Comparison of ENCODE assay signal across 13 cellular contexts in genomic region chr11:12433571-12434061, GRCh38. TPM values are rescaled to one million over a fixed set of nuclear protein-coding genes. Genes with fewer than 3 reads are reported as not detected.
DNase-seq lines count a peak whose midpoint lies in the region; ATAC-seq and TF ChIP-seq lines count a peak whose summit lies in the region.
"Had no signal": no experiment of that assay in that cellular context is flagged by ENCODE, and none has a peak within 500 bp of the region (broad histone marks: within the 10 kb centered on the region; RNA-seq: fewer than 3 reads in every experiment).

No MANE protein-coding gene starts in this region.

- peak; percentile 77 for DNase-seq in GM04504 (ENCODE audit: low read depth)
- DNase-seq in brain microvascular endothelial cell: peak; percentile 55
- no peak for DNase-seq in lower lobe of right lung
- DNase-seq in foreskin melanocyte: no peak
- no peak for DNase-seq in glomerular visceral epithelial cell (ENCODE audit: extremely low spot score)
- DNase-seq: activated CD4-positive, alpha-beta T cell treated with anti-CD3 and anti-CD28 coated beads for 1 hour; activated naive CD4-positive, alpha-beta T cell treated with anti-CD3 and anti-CD28 coated beads for 36 hours; DMS79 treated with DMSO at 0.1 percent for 48 hours; foreskin keratinocyte; NCI-H1694 treated with DMSO at 0.1 percent for 48 hours had no signal

- H3K9ac ChIP-seq in subcutaneous abdominal adipose tissue (ENCODE audit: low read length in 5 of 5): peak overlapping the region in 1 of 5 donors; percentile 35

- peak overlapping the region; percentile 84 for H3K27ac ChIP-seq in brain microvascular endothelial cell
- peak overlapping the region; percentile 68 for H3K27ac ChIP-seq in lower lobe of right lung
- peak overlapping the region; percentile 8 for H3K27ac ChIP-seq in subcutaneous abdominal adipose tissue (ENCODE audit: low read depth, low read length)
- H3K27ac ChIP-seq: foreskin keratinocyte had no signal

- TF ChIP-seq CTCF in brain microvascular endothelial cell (IDR thresholded peaks at IDR 0.05; ENCODE audit: low read depth, low read length, missing control alignments) (no peak), lower lobe of right lung (IDR thresholded peaks at IDR 0.05) (no peak)

- no peak for ATAC-seq in lower lobe of right lung
- no peak for ATAC-seq in GM19395 (IDR thresholded peaks at IDR 0.05; ENCODE audit: unreplicated experiment)
- no peak for ATAC-seq in HG03159 (IDR thresholded peaks at IDR 0.05; ENCODE audit: unreplicated experiment)
- ATAC-seq: foreskin keratinocyte had no signal

- H3K36me3 ChIP-seq in brain microvascular endothelial cell (replicated peaks) (no peaks in the 10 kb centered on the region), lower lobe of right lung (no peaks in the 10 kb centered on the region), subcutaneous abdominal adipose tissue (ENCODE audit: control insufficient read depth in 5 of 5, insufficient read depth in 5 of 5, low read length in 5 of 5) (peaks cover 0 to 5% (median 0%) of the 10 kb centered on the region in 5 donors)

- in situ Hi-C loops in brain microvascular endothelial cell (cut with HindIII; ENCODE audit: low pct_ligation_motif_present, low sequenced_read_pairs): no loop called here

- H3K4me1 ChIP-seq in lower lobe of right lung (peaks cover 43% of the 10 kb centered on the region), subcutaneous abdominal adipose tissue (ENCODE audit: control insufficient read depth in 5 of 5, insufficient read depth in 5 of 5, low read length in 5 of 5) (peaks cover 10 to 63% (median 53%) of the 10 kb centered on the region in 5 donors)

- no peak overlapping the region for H3K4me3 ChIP-seq in brain microvascular endothelial cell (ENCODE audit: low read depth, low read length)
- H3K4me3 ChIP-seq in lower lobe of right lung: no peak overlapping the region
- no peak overlapping the region for H3K4me3 ChIP-seq in subcutaneous abdominal adipose tissue (ENCODE audit: low read depth in 1 of 5, low read length in 5 of 5)

- H3K9me3 ChIP-seq in lower lobe of right lung (no peaks in the 10 kb centered on the region), subcutaneous abdominal adipose tissue (ENCODE audit: control insufficient read depth in 5 of 5, low read length in 5 of 5) (no peaks in the 10 kb centered on the region)

- intact Hi-C loops in lower lobe of right lung (cut with DNase I): no loop called here

- H3K27me3 ChIP-seq in brain microvascular endothelial cell (replicated peaks) (no peaks in the 10 kb centered on the region), lower lobe of right lung (ENCODE audit: low read depth) (no peaks in the 10 kb centered on the region), subcutaneous abdominal adipose tissue (ENCODE audit: control insufficient read depth in 5 of 5, insufficient read depth in 4 of 5, low read length in 5 of 5) (no peaks in the 10 kb centered on the region)
- H3K27me3 ChIP-seq: foreskin keratinocyte had no signal

RNA-seq across cellular contexts. Expression of gene PARVA, which starts 56.2 kb away (rescaled TPM):
- total RNA-seq in lower lobe of right lung: 58.3 TPM

Comparison
In these comparisons a context has a peak if more than half of its experiments do, and no peak if none do; other contexts are left out.
1. DNase-seq: peak in GM04504 (single experiment) and brain microvascular endothelial cell (single experiment); none in lower lobe of right lung (single experiment), foreskin melanocyte (single experiment) and glomerular visceral epithelial cell (single experiment).
2. H3K27ac ChIP-seq: peak in every context shown above with its lines; median percentile 84 in brain microvascular endothelial cell; 68 in lower lobe of right lung; 8 in subcutaneous abdominal adipose tissue.